ENCODE assay signal across 17 cellular contexts in genomic region chr7:150401861-150402631, GRCh38. TPM values are rescaled to one million over a fixed set of nuclear protein-coding genes. Genes with fewer than 3 reads are reported as not detected.
DNase-seq lines count a peak whose midpoint lies in the region; ATAC-seq and TF ChIP-seq lines count a peak whose summit lies in the region.
"Had no signal": no experiment of that assay in that cellular context is flagged by ENCODE, and none has a peak within 500 bp of the region (broad histone marks: within the 10 kb centered on the region; RNA-seq: fewer than 3 reads in every experiment).

No MANE protein-coding gene starts in this region.

- peak overlapping the region; percentile 42 for H3K27ac Mint-ChIP-seq in activated naive CD4-positive, alpha-beta T cell treated with anti-CD3 and anti-CD28 coated beads, Interleukin-2, amount 10 ng/mL, durations not matched to agents 7 days and 5 days
- H3K27ac Mint-ChIP-seq in stimulated activated effector memory CD8-positive, alpha-beta T cell treated with anti-CD3 and anti-CD28 coated beads, Interleukin-12 subunit alpha, Interleukin-12 subunit beta, amount 100 ng/mL, for 72 hours = peak overlapping the region; percentile 87
- no peak overlapping the region for H3K27ac Mint-ChIP-seq in HFFc6
- H3K27ac Mint-ChIP-seq: activated naive CD4-positive, alpha-beta T cell treated with anti-CD3 and anti-CD28 coated beads for 36 hours had no signal

- peak; percentile 11 for DNase-seq in activated naive CD4-positive, alpha-beta T cell treated with anti-CD3 and anti-CD28 coated beads, Interleukin-2, amount 10 ng/mL, durations not matched to agents 7 days and 5 days
- no peak for DNase-seq in activated naive CD4-positive, alpha-beta T cell treated with Interleukin-2 at 50 U/mL for 16 hours
- DNase-seq in WERI-Rb-1 (peak; percentile 11), HFFc6 (no peak), midbrain (lab: John Stamatoyannopoulos, UW) (no peak)
- DNase-seq in stimulated activated effector memory CD8-positive, alpha-beta T cell treated with anti-CD3 and anti-CD28 coated beads, Interleukin-12 subunit alpha, Interleukin-12 subunit beta, amount 100 ng/mL, for 72 hours (ENCODE audit: low spot score in 2 of 2) = no peak
- no peak for DNase-seq in effector CD4-positive, alpha-beta T cell
- DNase-seq: activated CD4-positive, alpha-beta T cell treated with anti-CD3 and anti-CD28 coated beads, Interleukin-2, amount 50 U/mL, for 48 hours; DMS153; mammary epithelial cell; NCI-H1694 treated with DMSO at 0.1 percent for 48 hours; NCI-H69; T-helper 9 cell had no signal

- ATAC-seq in stimulated activated effector memory CD8-positive, alpha-beta T cell treated with anti-CD3 and anti-CD28 coated beads, Interleukin-12 subunit alpha, Interleukin-12 subunit beta, amount 100 ng/mL, for 72 hours = no peak
- ATAC-seq: upper lobe of right lung had no signal

- CTCF ChIA-PET in activated naive CD4-positive, alpha-beta T cell treated with anti-CD3 and anti-CD28 coated beads, Interleukin-2, amount 10 ng/mL, durations not matched to agents 7 days and 5 days (lab: Charles Lee) = interaction anchor here (1.0 to 1.5 kb wide), 3 partner anchors 18 to 46 kb away, joined by 3 read pairs; no protein-coding TSS in a partner anchor

- peak overlapping the region; percentile 11 for H3K4me3 Mint-ChIP-seq in activated naive CD4-positive, alpha-beta T cell treated with anti-CD3 and anti-CD28 coated beads, Interleukin-2, amount 10 ng/mL, durations not matched to agents 7 days and 5 days
- no peak overlapping the region for H3K4me3 Mint-ChIP-seq in stimulated activated effector memory CD8-positive, alpha-beta T cell treated with anti-CD3 and anti-CD28 coated beads, Interleukin-12 subunit alpha, Interleukin-12 subunit beta, amount 100 ng/mL, for 72 hours
- no peak overlapping the region for H3K4me3 Mint-ChIP-seq in HFFc6
- H3K4me3 Mint-ChIP-seq: activated naive CD4-positive, alpha-beta T cell treated with anti-CD3 and anti-CD28 coated beads for 36 hours had no signal

- H3K9me3 Mint-ChIP-seq in activated naive CD4-positive, alpha-beta T cell treated with anti-CD3 and anti-CD28 coated beads, Interleukin-2, amount 10 ng/mL, durations not matched to agents 7 days and 5 days = no peaks in the 10 kb centered on the region
- no peaks in the 10 kb centered on the region for H3K9me3 Mint-ChIP-seq in stimulated activated effector memory CD8-positive, alpha-beta T cell treated with anti-CD3 and anti-CD28 coated beads, Interleukin-12 subunit alpha, Interleukin-12 subunit beta, amount 100 ng/mL, for 72 hours
- H3K9me3 Mint-ChIP-seq in HFFc6 = no peaks in the 10 kb centered on the region
- H3K9me3 Mint-ChIP-seq: activated naive CD4-positive, alpha-beta T cell treated with anti-CD3 and anti-CD28 coated beads for 36 hours had no signal

- peaks cover 9% of the 10 kb centered on the region for H3K36me3 Mint-ChIP-seq in activated naive CD4-positive, alpha-beta T cell treated with anti-CD3 and anti-CD28 coated beads, Interleukin-2, amount 10 ng/mL, durations not matched to agents 7 days and 5 days
- H3K36me3 Mint-ChIP-seq in stimulated activated effector memory CD8-positive, alpha-beta T cell treated with anti-CD3 and anti-CD28 coated beads, Interleukin-12 subunit alpha, Interleukin-12 subunit beta, amount 100 ng/mL, for 72 hours = no peaks in the 10 kb centered on the region
- peaks cover 2% of the 10 kb centered on the region; the same call in 1 of the 2 replicates for H3K36me3 Mint-ChIP-seq in HFFc6 (ENCODE audit: low read depth)

- no peaks in the 10 kb centered on the region for H3K9me3 ChIP-seq in WERI-Rb-1 (ENCODE audit: severe bottlenecking)
- no peaks in the 10 kb centered on the region for H3K9me3 ChIP-seq in iPS-18a (ENCODE audit: control insufficient read depth, low read depth, low read length)
- H3K9me3 ChIP-seq: upper lobe of right lung had no signal

- no peak for TF ChIP-seq CTCF in WERI-Rb-1 (IDR thresholded peaks at IDR 0.05; ENCODE audit: low read depth, low read length)
- no peak for TF ChIP-seq CTCF in HFFc6 (IDR thresholded peaks at IDR 0.05)

- H3K4me3 ChIP-seq in WERI-Rb-1 (ENCODE audit: low read depth, low read length) (no peak overlapping the region), iPS-18a (ENCODE audit: low read length) (no peak overlapping the region)
- H3K4me3 ChIP-seq: upper lobe of right lung had no signal

- H3K4me1 ChIP-seq in iPS-18a (ENCODE audit: control insufficient read depth, low read depth, low read length) = peaks cover 69% of the 10 kb centered on the region

- no peaks in the 10 kb centered on the region for H3K27me3 Mint-ChIP-seq in activated naive CD4-positive, alpha-beta T cell treated with anti-CD3 and anti-CD28 coated beads, Interleukin-2, amount 10 ng/mL, durations not matched to agents 7 days and 5 days
- peaks cover 2% of the 10 kb centered on the region for H3K27me3 Mint-ChIP-seq in HFFc6 (ENCODE audit: insufficient read depth)

- H3K4me1 Mint-ChIP-seq in activated naive CD4-positive, alpha-beta T cell treated with anti-CD3 and anti-CD28 coated beads, Interleukin-2, amount 10 ng/mL, durations not matched to agents 7 days and 5 days = peaks cover 38% of the 10 kb centered on the region
- peaks cover 42% of the 10 kb centered on the region for H3K4me1 Mint-ChIP-seq in stimulated activated effector memory CD8-positive, alpha-beta T cell treated with anti-CD3 and anti-CD28 coated beads, Interleukin-12 subunit alpha, Interleukin-12 subunit beta, amount 100 ng/mL, for 72 hours
- peaks cover 55% of the 10 kb centered on the region for H3K4me1 Mint-ChIP-seq in HFFc6 (ENCODE audit: low read depth)

- peak overlapping the region; percentile 76 for H3K9ac ChIP-seq in iPS-18a (ENCODE audit: low read length)

- H3K36me3 ChIP-seq in WERI-Rb-1 = peaks cover 14% of the 10 kb centered on the region
- no peaks in the 10 kb centered on the region for H3K36me3 ChIP-seq in iPS-18a (ENCODE audit: control insufficient read depth, low read depth, low read length)
- H3K36me3 ChIP-seq: upper lobe of right lung had no signal

- H3K27ac ChIP-seq in WERI-Rb-1 = peak overlapping the region; percentile 43
- peak overlapping the region; percentile 92 for H3K27ac ChIP-seq in iPS-18a (ENCODE audit: low read length)
- H3K27ac ChIP-seq: RWPE1, upper lobe of right lung had no signal

- H3K27me3 ChIP-seq in WERI-Rb-1 (ENCODE audit: insufficient read depth, low read depth, severe bottlenecking) = no peaks in the 10 kb centered on the region
- no peaks in the 10 kb centered on the region for H3K27me3 ChIP-seq in iPS-18a (ENCODE audit: control insufficient read depth, insufficient read depth, low read length)
- H3K27me3 ChIP-seq: upper lobe of right lung had no signal

RNA-seq across cellular contexts. Expression of gene ZNF775, which starts 22.9 kb away (rescaled TPM):
- total RNA-seq in HFFc6 (2021; fragmentation: NEBNext Ultra II Directional; extraction: Animal tissue kit (Norgen Biotek cat#: 25700)) = 1 to 10 TPM; 2.7 to 3.8 (median 2.9) TPM

RNA-seq across cellular contexts. Expression of gene REPIN1, which starts 33.4 kb away (rescaled TPM):
- total RNA-seq in HFFc6 (2021; fragmentation: NEBNext Ultra II Directional; extraction: Animal tissue kit (Norgen Biotek cat#: 25700)) = 10 to 100 TPM; 68.8 to 78.3 (median 75.5) TPM

RNA-seq across cellular contexts. Expression of gene GIMAP8, which starts 48.4 kb away (rescaled TPM):
- total RNA-seq in HFFc6 (2021; fragmentation: NEBNext Ultra II Directional; extraction: Animal tissue kit (Norgen Biotek cat#: 25700)) = not detected

Comparison
In these comparisons a context has a peak if more than half of its experiments do, and no peak if none do; other contexts are left out.
1. DNase-seq: peak in activated naive CD4-positive, alpha-beta T cell treated with anti-CD3 and anti-CD28 coated beads, Interleukin-2, amount 10 ng/mL, durations not matched to agents 7 days and 5 days (single experiment) and WERI-Rb-1 (single experiment); none in activated naive CD4-positive, alpha-beta T cell treated with Interleukin-2 at 50 U/mL for 16 hours (single experiment), stimulated activated effector memory CD8-positive, alpha-beta T cell treated with anti-CD3 and anti-CD28 coated beads, Interleukin-12 subunit alpha, Interleukin-12 subunit beta, amount 100 ng/mL, for 72 hours (0 of 2), HFFc6 (single experiment), effector CD4-positive, alpha-beta T cell (single experiment) and midbrain (single experiment).